ENCODE assay signal across 7 cellular contexts in genomic region chr3:40907907-40908465, GRCh38.
DNase-seq lines count a peak whose midpoint lies in the region; ATAC-seq and TF ChIP-seq lines count a peak whose summit lies in the region.
"Not testable (repeated sequence)": the region's sequence is repeated elsewhere in the genome, so short reads cannot be mapped to it uniquely, and the experiment has no call there.

No MANE protein-coding gene starts in this region.

- H3K79me2 ChIP-seq in GM23338 (replicated peaks; ENCODE audit: insufficient read depth): not testable (repeated sequence)

- H3K4me1 ChIP-seq in GM23338 (ENCODE audit: insufficient read depth); NT2/D1 (ENCODE audit: insufficient read depth, insufficient read length); ectodermal cell (ENCODE audit: control insufficient read depth, insufficient read depth, low read length); cardiac muscle cell (ENCODE audit: low read depth); iPS-18a (ENCODE audit: control insufficient read depth, low read depth, low read length): not testable (repeated sequence)

- H3K27me3 ChIP-seq in GM23338 (ENCODE audit: insufficient read depth); NT2/D1 (ENCODE audit: insufficient read depth, insufficient read length); ectodermal cell (ENCODE audit: control insufficient read depth, insufficient read depth, low read length, poor library complexity, severe bottlenecking); cardiac muscle cell; iPS-18a (ENCODE audit: control insufficient read depth, insufficient read depth, low read length): not testable (repeated sequence)

- not testable (repeated sequence) for H3K27ac ChIP-seq in GM23338 (ENCODE audit: low read depth); ectodermal cell (ENCODE audit: insufficient read depth, low read depth, low read length, poor library complexity, severe bottlenecking); cardiac muscle cell; iPS-18a (ENCODE audit: low read length)

- ATAC-seq in GM23338: peak; percentile 28; the same call in 1 of the 3 replicates

- peak overlapping the region; percentile 93 for H2AFZ ChIP-seq in GM23338

- H3K9me3 ChIP-seq in NT2/D1 (ENCODE audit: insufficient read depth, low read length); ectodermal cell (ENCODE audit: control insufficient read depth, low read length); cardiac muscle cell (ENCODE audit: low read depth); iPS-18a (ENCODE audit: control insufficient read depth, low read depth, low read length): not testable (repeated sequence)

- H3F3A ChIP-seq in GM23338 (replicated peaks; ENCODE audit: low read depth): not testable (repeated sequence)

- not testable (repeated sequence) for H3K9me3 Mint-ChIP-seq in GM23338; mesothelial cell of epicardium; osteocyte (ENCODE audit: unreplicated experiment)

- not testable (repeated sequence) for H3K36me3 Mint-ChIP-seq in GM23338 (ENCODE audit: low read depth); mesothelial cell of epicardium; osteocyte (ENCODE audit: unreplicated experiment)

- not testable (repeated sequence) for TF ChIP-seq CTCF in GM23338 (conservative IDR thresholded peaks at IDR 0.05; ENCODE audit: low read depth in 2 of 2); cardiac muscle cell (IDR thresholded peaks at IDR 0.05; ENCODE audit: low read depth, low read length); mesothelial cell of epicardium (IDR thresholded peaks at IDR 0.05; ENCODE audit: unreplicated experiment); osteocyte (IDR thresholded peaks at IDR 0.05)

- H3K36me3 ChIP-seq in GM23338 (ENCODE audit: insufficient read depth); NT2/D1 (ENCODE audit: insufficient read depth, insufficient read length, low read length); ectodermal cell (ENCODE audit: control insufficient read depth, insufficient read depth, low read length); cardiac muscle cell; iPS-18a (ENCODE audit: control insufficient read depth, low read depth, low read length): not testable (repeated sequence)

- not testable (repeated sequence) for H4K20me1 ChIP-seq in GM23338 (replicated peaks; ENCODE audit: insufficient read depth)

- peak overlapping the region; percentile 67; the same call in 1 of the 2 replicates for H3K27ac Mint-ChIP-seq in GM23338
- H3K27ac Mint-ChIP-seq in mesothelial cell of epicardium: peak overlapping the region; percentile 87
- H3K27ac Mint-ChIP-seq in osteocyte (ENCODE audit: unreplicated experiment): not testable (repeated sequence)

- WGBS in ectodermal cell, 2 experiments: 32% methylated on average over 26 of the region's 26 CpGs

- H3K4me1 Mint-ChIP-seq in GM23338; mesothelial cell of epicardium; osteocyte (ENCODE audit: unreplicated experiment): not testable (repeated sequence)

- H3K9ac ChIP-seq in NT2/D1 (ENCODE audit: insufficient read length, low read depth) (peak overlapping the region; percentile 61), iPS-18a (ENCODE audit: low read length) (peak overlapping the region; percentile 50)

- H3K9me2 ChIP-seq in GM23338 (ENCODE audit: insufficient read depth): not testable (repeated sequence)

- not testable (repeated sequence) for H3K27me3 Mint-ChIP-seq in GM23338 (ENCODE audit: insufficient read depth, low read depth, poor library complexity); mesothelial cell of epicardium (ENCODE audit: low read depth); osteocyte (ENCODE audit: unreplicated experiment)

- peak overlapping the region; percentile 59 for H3K4me3 ChIP-seq in GM23338
- peak overlapping the region; percentile 54 for H3K4me3 ChIP-seq in NT2/D1 (ENCODE audit: insufficient read length, low read depth)
- H3K4me3 ChIP-seq in ectodermal cell (ENCODE audit: insufficient read depth, low read depth, low read length): peak overlapping the region; percentile 26
- H3K4me3 ChIP-seq in cardiac muscle cell: peak overlapping the region; percentile 20
- peak overlapping the region; percentile 65 for H3K4me3 ChIP-seq in iPS-18a (ENCODE audit: low read length)

- peak overlapping the region; percentile 77 for H3K4me2 ChIP-seq in GM23338

- DNase-seq in GM23338 (ENCODE audit: low spot score) (peak; percentile 32), mesothelial cell of epicardium (ENCODE audit: low spot score in 2 of 2, unreplicated experiment in 2 of 2) (peak in 1 of 2 experiments; percentile 34)
- DNase-seq in NT2/D1 (ENCODE audit: low read depth, low spot score); cardiac muscle cell (ENCODE audit: low read depth in 1 of 2, low spot score in 1 of 2); osteocyte (ENCODE audit: extremely low spot score, unreplicated experiment): not testable (repeated sequence)

- peak overlapping the region; percentile 71 for H3K4me3 Mint-ChIP-seq in GM23338
- H3K4me3 Mint-ChIP-seq in mesothelial cell of epicardium: peak overlapping the region; percentile 86
- peak overlapping the region; percentile 53 for H3K4me3 Mint-ChIP-seq in osteocyte (ENCODE audit: unreplicated experiment)
